ENCODE assay signal across 28 cellular contexts in genomic region chrX:139882299-139882698, GRCh38. TPM values are rescaled to one million over a fixed set of nuclear protein-coding genes. Genes with fewer than 3 reads are reported as not detected.
DNase-seq lines count a peak whose midpoint lies in the region; ATAC-seq and TF ChIP-seq lines count a peak whose summit lies in the region.
"Had no signal": no experiment of that assay in that cellular context is flagged by ENCODE, and none has a peak within 500 bp of the region (broad histone marks: within the 10 kb centered on the region; RNA-seq: fewer than 3 reads in every experiment).

No MANE protein-coding gene starts in this region.

- no peaks in the 10 kb centered on the region for H3K27me3 ChIP-seq in aorta (ENCODE audit: control insufficient read depth in 1 of 2, insufficient read depth in 2 of 2, low read length in 1 of 2)
- H3K27me3 ChIP-seq: upper lobe of right lung had no signal

- H3K36me3 Mint-ChIP-seq in activated naive CD4-positive, alpha-beta T cell treated with anti-CD3 and anti-CD28 coated beads for 36 hours (ENCODE audit: low read depth): peaks cover 13% of the 10 kb centered on the region
- peaks cover 16% of the 10 kb centered on the region for H3K36me3 Mint-ChIP-seq in activated T-helper 17 cell treated with anti-CD3 and anti-CD28 coated beads, Interleukin-2, amount 50 U/mL, for 72 hours (ENCODE audit: low read depth)

- TF ChIP-seq CTCF in fibroblast of pulmonary artery (IDR thresholded peaks at IDR 0.05; ENCODE audit: low read length, missing control alignments): no peak

- H3K27ac ChIP-seq in aorta (ENCODE audit: low read depth in 1 of 2, low read length in 2 of 2): no peak overlapping the region
- H3K27ac ChIP-seq: A549, KMS-11, upper lobe of right lung had no signal

- H3K9me3 ChIP-seq in aorta (ENCODE audit: control insufficient read depth, low read length): no peaks in the 10 kb centered on the region
- H3K9me3 ChIP-seq: A549, upper lobe of right lung had no signal

- no peaks in the 10 kb centered on the region for H3K36me3 ChIP-seq in aorta (ENCODE audit: control insufficient read depth in 1 of 2, insufficient read depth in 2 of 2, low read length in 1 of 2)
- H3K36me3 ChIP-seq: upper lobe of right lung had no signal

- H3K4me3 Mint-ChIP-seq in activated naive CD4-positive, alpha-beta T cell treated with anti-CD3 and anti-CD28 coated beads for 36 hours: no peak overlapping the region
- no peak overlapping the region for H3K4me3 Mint-ChIP-seq in activated T-helper 17 cell treated with anti-CD3 and anti-CD28 coated beads, Interleukin-2, amount 50 U/mL, for 72 hours
- H3K4me3 Mint-ChIP-seq: activated CD8-positive, alpha-beta memory T cell treated with anti-CD3 and anti-CD28 coated beads, Interleukin-2, amount 10 ng/mL, durations not matched to agents 7 days and 5 days; CD4-positive, CD25-positive, alpha-beta regulatory T cell; naive thymus-derived CD4-positive, alpha-beta T cell had no signal

- H3K4me3 ChIP-seq in fibroblast of pulmonary artery (replicated peaks; ENCODE audit: low read depth, low read length) (no peak overlapping the region), aorta (ENCODE audit: low read length in 2 of 2) (no peak overlapping the region)
- H3K4me3 ChIP-seq: A549, smooth muscle cell, upper lobe of right lung had no signal

- H3K27ac Mint-ChIP-seq in activated naive CD4-positive, alpha-beta T cell treated with anti-CD3 and anti-CD28 coated beads for 36 hours: peak overlapping the region; percentile 61
- peak overlapping the region; percentile 56 for H3K27ac Mint-ChIP-seq in activated T-helper 17 cell treated with anti-CD3 and anti-CD28 coated beads, Interleukin-2, amount 50 U/mL, for 72 hours
- H3K27ac Mint-ChIP-seq: activated CD8-positive, alpha-beta memory T cell treated with anti-CD3 and anti-CD28 coated beads, Interleukin-2, amount 10 ng/mL, durations not matched to agents 7 days and 5 days; naive thymus-derived CD4-positive, alpha-beta T cell had no signal

- H3K27me3 Mint-ChIP-seq in activated naive CD4-positive, alpha-beta T cell treated with anti-CD3 and anti-CD28 coated beads for 36 hours (ENCODE audit: low read depth): no peaks in the 10 kb centered on the region
- H3K27me3 Mint-ChIP-seq in activated T-helper 17 cell treated with anti-CD3 and anti-CD28 coated beads, Interleukin-2, amount 50 U/mL, for 72 hours: no peaks in the 10 kb centered on the region
- H3K27me3 Mint-ChIP-seq: activated CD8-positive, alpha-beta memory T cell treated with anti-CD3 and anti-CD28 coated beads, Interleukin-2, amount 10 ng/mL, durations not matched to agents 7 days and 5 days; CD4-positive, CD25-positive, alpha-beta regulatory T cell; naive thymus-derived CD4-positive, alpha-beta T cell had no signal

- intact Hi-C loops in activated naive CD4-positive, alpha-beta T cell treated with anti-CD3 and anti-CD28 coated beads for 36 hours (cut with micrococcal nuclease): no loop called here
- intact Hi-C loops in aorta (cut with DNase I): loop anchor here in 1 of 2 donors (5.0 to 10.0 kb wide), 2 partner anchors 50 to 57 kb away; partner anchors contain the start of gene ATP11C

- ATAC-seq in activated T-helper 17 cell treated with anti-CD3 and anti-CD28 coated beads, Interleukin-2, amount 50 U/mL, for 72 hours (replicated peaks): no peak
- ATAC-seq in aorta (ENCODE audit: low FRiP score): peak; percentile 29
- ATAC-seq: A549; activated CD8-positive, alpha-beta memory T cell treated with anti-CD3 and anti-CD28 coated beads, Interleukin-2, amount 10 ng/mL, durations not matched to agents 7 days and 5 days; naive thymus-derived CD4-positive, alpha-beta T cell; upper lobe of right lung had no signal

- DNase-seq in activated naive CD4-positive, alpha-beta T cell treated with anti-CD3 and anti-CD28 coated beads for 36 hours: no peak
- no peak for DNase-seq in activated naive CD4-positive, alpha-beta T cell treated with Interleukin-2 at 50 U/mL for 16 hours
- peak; percentile 29 for DNase-seq in fibroblast of pulmonary artery (ENCODE audit: low read depth)
- DNase-seq in aorta: no peak
- DNase-seq in NCI-H2171 treated with DMSO at 0.1 percent for 48 hours (lab: John Stamatoyannopoulos, UW): no peak
- no peak for DNase-seq in GM19238 (ENCODE audit: insufficient read length, low spot score)
- DNase-seq in C1 segment of cervical spinal cord (lab: John Stamatoyannopoulos, UW): no peak
- DNase-seq: activated CD4-positive, alpha-beta T cell treated with anti-CD3 and anti-CD28 coated beads for 48 hours; activated CD8-positive, alpha-beta memory T cell treated with anti-CD3 and anti-CD28 coated beads, Interleukin-2, amount 10 ng/mL, durations not matched to agents 7 days and 5 days; activated effector memory CD4-positive, alpha-beta T cell treated with Interleukin-2 at 50 U/mL for 16 hours; amygdala; CD4-positive, CD25-positive, alpha-beta regulatory T cell; DMS153; hippocampal formation; islet precursor cell; mammary epithelial cell; naive thymus-derived CD4-positive, alpha-beta T cell; NCI-H1092; NCI-H2081 treated with DMSO at 0.1 percent for 48 hours; NCI-H524; posterior cingulate gyrus; RPMI8226; stimulated activated CD4-positive, alpha-beta T cell treated with anti-CD3 and anti-CD28 coated beads, Interleukin-4, amount 100 ng/mL, for 24 hours; upper lobe of right lung had no signal

- 31 to 42% methylated on average over 2 of the region's 2 CpGs for WGBS in aorta, 2 donors

- H3K9me3 Mint-ChIP-seq in activated naive CD4-positive, alpha-beta T cell treated with anti-CD3 and anti-CD28 coated beads for 36 hours: no peaks in the 10 kb centered on the region
- H3K9me3 Mint-ChIP-seq in activated T-helper 17 cell treated with anti-CD3 and anti-CD28 coated beads, Interleukin-2, amount 50 U/mL, for 72 hours: no peaks in the 10 kb centered on the region
- H3K9me3 Mint-ChIP-seq: CD4-positive, CD25-positive, alpha-beta regulatory T cell; naive thymus-derived CD4-positive, alpha-beta T cell had no signal

- peaks cover 40% of the 10 kb centered on the region for H3K4me1 Mint-ChIP-seq in activated naive CD4-positive, alpha-beta T cell treated with anti-CD3 and anti-CD28 coated beads for 36 hours (ENCODE audit: low read depth)
- peaks cover 4% of the 10 kb centered on the region for H3K4me1 Mint-ChIP-seq in activated T-helper 17 cell treated with anti-CD3 and anti-CD28 coated beads, Interleukin-2, amount 50 U/mL, for 72 hours

- H3K4me1 ChIP-seq in aorta (ENCODE audit: control insufficient read depth in 1 of 2, insufficient read depth in 2 of 2, low read length in 2 of 2): no peaks in the 10 kb centered on the region
- H3K4me1 ChIP-seq: upper lobe of right lung had no signal

- CTCF ChIA-PET in activated naive CD4-positive, alpha-beta T cell treated with anti-CD3 and anti-CD28 coated beads for 36 hours (lab: Charles Lee): no interaction called here

RNA-seq across cellular contexts. Expression of gene ATP11C, which starts 50.6 kb away (rescaled TPM):
- 10 to 100 TPM; 18.3 to 20.8 TPM for total RNA-seq in activated naive CD4-positive, alpha-beta T cell treated with anti-CD3 and anti-CD28 coated beads for 36 hours
- 1 to 10 TPM; 9.2 to 9.4 TPM for total RNA-seq in activated T-helper 17 cell treated with anti-CD3 and anti-CD28 coated beads, Interleukin-2, amount 50 U/mL, for 72 hours
- 10 to 100 TPM; 30.2 to 32.1 TPM for total RNA-seq in aorta
- 10 to 100 TPM in 1 of 2 donors, 1 to 10 TPM in 1; 5.3 to 16.3 TPM for polyA plus RNA-seq in aorta
